ENCODE assay signal across 1 cellular context in the genomic region with DNA sequence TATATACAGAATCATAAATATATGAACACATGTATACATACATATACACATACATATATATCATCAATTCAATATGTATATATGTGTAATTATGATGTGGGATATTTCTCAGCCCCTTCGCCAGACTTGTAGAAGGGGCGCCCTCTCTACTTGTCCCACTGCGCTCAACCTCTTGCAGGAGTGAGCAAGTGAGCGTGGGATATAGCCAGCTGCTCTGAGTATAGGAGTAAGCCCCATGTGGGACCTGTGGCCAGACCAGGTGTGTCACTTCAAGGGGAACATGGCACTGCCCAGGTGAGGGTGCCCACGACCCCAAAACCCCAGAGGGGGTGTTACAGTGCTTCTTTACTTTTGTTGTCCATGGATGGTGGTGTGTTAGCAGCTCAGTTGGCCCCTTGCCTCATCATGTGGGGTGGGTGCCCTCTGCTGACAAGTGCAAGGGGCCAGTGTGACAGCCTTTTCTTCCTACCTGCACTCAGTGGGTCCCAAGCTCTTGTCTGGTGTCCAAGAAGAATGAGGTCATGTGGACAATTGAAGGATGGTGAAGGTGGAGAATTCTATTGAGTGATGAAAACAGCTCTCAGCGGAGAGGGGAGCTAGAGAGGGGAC.
TF ChIP-seq lines count a peak whose summit lies in the region.

No MANE protein-coding gene starts in this region.

TF ChIP-seq in H1, 55 proteins besides CTCF, POLR2A, EP300 and RAD21:
- TF ChIP-seq CHD1 (IDR thresholded peaks at IDR 0.05; ENCODE audit: low read depth, low read length) (no peak), CEBPB (IDR thresholded peaks at IDR 0.05; ENCODE audit: low read depth, low read length) (no peak), RBBP5 (IDR thresholded peaks at IDR 0.05; ENCODE audit: borderline replicate concordance, low read depth, low read length) (no peak), SP4 (IDR thresholded peaks at IDR 0.05; ENCODE audit: low read length) (no peak), TEAD4 (IDR thresholded peaks at IDR 0.05; ENCODE audit: low read depth, low read length) (no peak), TCF12 (IDR thresholded peaks at IDR 0.05; ENCODE audit: low read depth, low read length) (no peak), SIRT6 (IDR thresholded peaks at IDR 0.05; ENCODE audit: low read length) (no peak), KDM1A (IDR thresholded peaks at IDR 0.05; ENCODE audit: borderline replicate concordance, low read length) (no peak), GTF2F1 (IDR thresholded peaks at IDR 0.05; ENCODE audit: borderline replicate concordance, low read depth, low read length) (no peak), SP1 (IDR thresholded peaks at IDR 0.05; ENCODE audit: low read depth, low read length) (no peak), SP2 (IDR thresholded peaks at IDR 0.05; ENCODE audit: low read length) (no peak), RNF2 (IDR thresholded peaks at IDR 0.05; ENCODE audit: borderline replicate concordance, low read depth, low read length, missing control alignments, poor library complexity, severe bottlenecking) (no peak), YY1 (IDR thresholded peaks at IDR 0.05; ENCODE audit: low read depth, low read length) (no peak), BACH1 (IDR thresholded peaks at IDR 0.05; ENCODE audit: low read length) (no peak), JUN (IDR thresholded peaks at IDR 0.05; ENCODE audit: low read depth, low read length) (no peak), BCL11A (IDR thresholded peaks at IDR 0.05; ENCODE audit: low read depth in 2 of 2, low read length in 2 of 2) (no peak), EZH2 (IDR thresholded peaks at IDR 0.05; ENCODE audit: low read depth, low read length, severe bottlenecking) (no peak), CREB1 (IDR thresholded peaks at IDR 0.05) (no peak), JUND (IDR thresholded peaks at IDR 0.05; ENCODE audit: low read length) (no peak)
- TF ChIP-seq, protein P1, sequence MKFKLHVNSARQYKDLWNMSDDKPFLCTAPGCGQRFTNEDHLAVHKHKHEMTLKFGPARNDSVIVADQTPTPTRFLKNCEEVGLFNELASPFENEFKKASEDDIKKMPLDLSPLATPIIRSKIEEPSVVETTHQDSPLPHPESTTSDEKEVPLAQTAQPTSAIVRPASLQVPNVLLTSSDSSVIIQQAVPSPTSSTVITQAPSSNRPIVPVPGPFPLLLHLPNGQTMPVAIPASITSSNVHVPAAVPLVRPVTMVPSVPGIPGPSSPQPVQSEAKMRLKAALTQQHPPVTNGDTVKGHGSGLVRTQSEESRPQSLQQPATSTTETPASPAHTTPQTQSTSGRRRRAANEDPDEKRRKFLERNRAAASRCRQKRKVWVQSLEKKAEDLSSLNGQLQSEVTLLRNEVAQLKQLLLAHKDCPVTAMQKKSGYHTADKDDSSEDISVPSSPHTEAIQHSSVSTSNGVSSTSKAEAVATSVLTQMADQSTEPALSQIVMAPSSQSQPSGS (IDR thresholded peaks at IDR 0.05; ENCODE audit: low read length), result no peak
